Comparison of ENCODE assay signal across 2 cellular contexts in the genomic region with DNA sequence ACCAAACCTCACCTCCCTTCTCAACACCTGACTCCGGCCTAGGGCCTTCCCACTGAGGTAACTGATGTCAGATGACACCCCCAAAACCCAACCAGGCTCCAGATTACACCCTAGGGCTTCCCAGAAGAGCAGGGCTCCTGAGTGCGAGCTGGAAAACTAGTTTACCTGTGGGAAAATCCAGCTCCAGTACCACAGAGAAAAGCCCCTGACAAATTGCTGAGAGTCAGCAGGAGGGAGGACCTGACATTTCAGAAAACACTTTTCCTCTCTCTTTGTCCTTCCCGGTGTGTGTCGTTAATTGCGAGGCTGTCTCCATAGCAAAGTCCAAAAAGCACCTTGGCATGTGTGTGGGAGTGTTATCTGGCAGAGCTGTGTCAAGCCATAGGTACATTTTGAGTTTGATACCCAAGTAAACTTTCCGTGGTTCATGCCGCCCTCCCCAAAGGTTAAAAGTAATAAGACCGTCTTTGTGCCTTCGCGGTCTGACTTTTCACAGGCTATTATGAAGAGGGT.
TF ChIP-seq lines count a peak whose summit lies in the region.

No MANE protein-coding gene starts in this region.

TF ChIP-seq in HCT116, 20 proteins besides CTCF, POLR2A, EP300 and RAD21 (continued from another document):
- TF ChIP-seq, protein P1, sequence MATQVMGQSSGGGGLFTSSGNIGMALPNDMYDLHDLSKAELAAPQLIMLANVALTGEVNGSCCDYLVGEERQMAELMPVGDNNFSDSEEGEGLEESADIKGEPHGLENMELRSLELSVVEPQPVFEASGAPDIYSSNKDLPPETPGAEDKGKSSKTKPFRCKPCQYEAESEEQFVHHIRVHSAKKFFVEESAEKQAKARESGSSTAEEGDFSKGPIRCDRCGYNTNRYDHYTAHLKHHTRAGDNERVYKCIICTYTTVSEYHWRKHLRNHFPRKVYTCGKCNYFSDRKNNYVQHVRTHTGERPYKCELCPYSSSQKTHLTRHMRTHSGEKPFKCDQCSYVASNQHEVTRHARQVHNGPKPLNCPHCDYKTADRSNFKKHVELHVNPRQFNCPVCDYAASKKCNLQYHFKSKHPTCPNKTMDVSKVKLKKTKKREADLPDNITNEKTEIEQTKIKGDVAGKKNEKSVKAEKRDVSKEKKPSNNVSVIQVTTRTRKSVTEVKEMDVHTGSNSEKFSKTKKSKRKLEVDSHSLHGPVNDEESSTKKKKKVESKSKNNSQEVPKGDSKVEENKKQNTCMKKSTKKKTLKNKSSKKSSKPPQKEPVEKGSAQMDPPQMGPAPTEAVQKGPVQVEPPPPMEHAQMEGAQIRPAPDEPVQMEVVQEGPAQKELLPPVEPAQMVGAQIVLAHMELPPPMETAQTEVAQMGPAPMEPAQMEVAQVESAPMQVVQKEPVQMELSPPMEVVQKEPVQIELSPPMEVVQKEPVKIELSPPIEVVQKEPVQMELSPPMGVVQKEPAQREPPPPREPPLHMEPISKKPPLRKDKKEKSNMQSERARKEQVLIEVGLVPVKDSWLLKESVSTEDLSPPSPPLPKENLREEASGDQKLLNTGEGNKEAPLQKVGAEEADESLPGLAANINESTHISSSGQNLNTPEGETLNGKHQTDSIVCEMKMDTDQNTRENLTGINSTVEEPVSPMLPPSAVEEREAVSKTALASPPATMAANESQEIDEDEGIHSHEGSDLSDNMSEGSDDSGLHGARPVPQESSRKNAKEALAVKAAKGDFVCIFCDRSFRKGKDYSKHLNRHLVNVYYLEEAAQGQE (IDR thresholded peaks at IDR 0.05; ENCODE audit: low read depth), result no peak
- TF ChIP-seq EGR1 (IDR thresholded peaks at IDR 0.05; ENCODE audit: low read depth), result 0 out of 2 replicates have a peak, but pooled peaks have one; percentile 12
- TF ChIP-seq SP1 (IDR thresholded peaks at IDR 0.05; ENCODE audit: low read depth), result no peak

TF ChIP-seq in WTC11, 78 proteins besides CTCF, POLR2A, EP300 and RAD21:
- TF ChIP-seq, protein P2, sequence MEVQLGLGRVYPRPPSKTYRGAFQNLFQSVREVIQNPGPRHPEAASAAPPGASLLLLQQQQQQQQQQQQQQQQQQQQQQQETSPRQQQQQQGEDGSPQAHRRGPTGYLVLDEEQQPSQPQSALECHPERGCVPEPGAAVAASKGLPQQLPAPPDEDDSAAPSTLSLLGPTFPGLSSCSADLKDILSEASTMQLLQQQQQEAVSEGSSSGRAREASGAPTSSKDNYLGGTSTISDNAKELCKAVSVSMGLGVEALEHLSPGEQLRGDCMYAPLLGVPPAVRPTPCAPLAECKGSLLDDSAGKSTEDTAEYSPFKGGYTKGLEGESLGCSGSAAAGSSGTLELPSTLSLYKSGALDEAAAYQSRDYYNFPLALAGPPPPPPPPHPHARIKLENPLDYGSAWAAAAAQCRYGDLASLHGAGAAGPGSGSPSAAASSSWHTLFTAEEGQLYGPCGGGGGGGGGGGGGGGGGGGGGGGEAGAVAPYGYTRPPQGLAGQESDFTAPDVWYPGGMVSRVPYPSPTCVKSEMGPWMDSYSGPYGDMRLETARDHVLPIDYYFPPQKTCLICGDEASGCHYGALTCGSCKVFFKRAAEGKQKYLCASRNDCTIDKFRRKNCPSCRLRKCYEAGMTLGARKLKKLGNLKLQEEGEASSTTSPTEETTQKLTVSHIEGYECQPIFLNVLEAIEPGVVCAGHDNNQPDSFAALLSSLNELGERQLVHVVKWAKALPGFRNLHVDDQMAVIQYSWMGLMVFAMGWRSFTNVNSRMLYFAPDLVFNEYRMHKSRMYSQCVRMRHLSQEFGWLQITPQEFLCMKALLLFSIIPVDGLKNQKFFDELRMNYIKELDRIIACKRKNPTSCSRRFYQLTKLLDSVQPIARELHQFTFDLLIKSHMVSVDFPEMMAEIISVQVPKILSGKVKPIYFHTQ (CRISPR knock-in tag; IDR thresholded peaks at IDR 0.05), result no peak
- TF ChIP-seq, protein P3, sequence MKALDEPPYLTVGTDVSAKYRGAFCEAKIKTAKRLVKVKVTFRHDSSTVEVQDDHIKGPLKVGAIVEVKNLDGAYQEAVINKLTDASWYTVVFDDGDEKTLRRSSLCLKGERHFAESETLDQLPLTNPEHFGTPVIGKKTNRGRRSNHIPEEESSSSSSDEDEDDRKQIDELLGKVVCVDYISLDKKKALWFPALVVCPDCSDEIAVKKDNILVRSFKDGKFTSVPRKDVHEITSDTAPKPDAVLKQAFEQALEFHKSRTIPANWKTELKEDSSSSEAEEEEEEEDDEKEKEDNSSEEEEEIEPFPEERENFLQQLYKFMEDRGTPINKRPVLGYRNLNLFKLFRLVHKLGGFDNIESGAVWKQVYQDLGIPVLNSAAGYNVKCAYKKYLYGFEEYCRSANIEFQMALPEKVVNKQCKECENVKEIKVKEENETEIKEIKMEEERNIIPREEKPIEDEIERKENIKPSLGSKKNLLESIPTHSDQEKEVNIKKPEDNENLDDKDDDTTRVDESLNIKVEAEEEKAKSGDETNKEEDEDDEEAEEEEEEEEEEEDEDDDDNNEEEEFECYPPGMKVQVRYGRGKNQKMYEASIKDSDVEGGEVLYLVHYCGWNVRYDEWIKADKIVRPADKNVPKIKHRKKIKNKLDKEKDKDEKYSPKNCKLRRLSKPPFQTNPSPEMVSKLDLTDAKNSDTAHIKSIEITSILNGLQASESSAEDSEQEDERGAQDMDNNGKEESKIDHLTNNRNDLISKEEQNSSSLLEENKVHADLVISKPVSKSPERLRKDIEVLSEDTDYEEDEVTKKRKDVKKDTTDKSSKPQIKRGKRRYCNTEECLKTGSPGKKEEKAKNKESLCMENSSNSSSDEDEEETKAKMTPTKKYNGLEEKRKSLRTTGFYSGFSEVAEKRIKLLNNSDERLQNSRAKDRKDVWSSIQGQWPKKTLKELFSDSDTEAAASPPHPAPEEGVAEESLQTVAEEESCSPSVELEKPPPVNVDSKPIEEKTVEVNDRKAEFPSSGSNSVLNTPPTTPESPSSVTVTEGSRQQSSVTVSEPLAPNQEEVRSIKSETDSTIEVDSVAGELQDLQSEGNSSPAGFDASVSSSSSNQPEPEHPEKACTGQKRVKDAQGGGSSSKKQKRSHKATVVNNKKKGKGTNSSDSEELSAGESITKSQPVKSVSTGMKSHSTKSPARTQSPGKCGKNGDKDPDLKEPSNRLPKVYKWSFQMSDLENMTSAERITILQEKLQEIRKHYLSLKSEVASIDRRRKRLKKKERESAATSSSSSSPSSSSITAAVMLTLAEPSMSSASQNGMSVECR (CRISPR knock-in tag; IDR thresholded peaks at IDR 0.05; ENCODE audit: borderline replicate concordance), result no peak
- TF ChIP-seq FOXJ3 (CRISPR knock-in tag; IDR thresholded peaks at IDR 0.05; ENCODE audit: borderline replicate concordance), result no peak
- TF ChIP-seq NR3C1 (CRISPR knock-in tag; conservative IDR thresholded peaks at IDR 0.05; ENCODE audit: low read depth), result no peak
- TF ChIP-seq SMAD3 (CRISPR knock-in tag; IDR thresholded peaks at IDR 0.05; ENCODE audit: borderline replicate concordance), result no peak
